12 cellular contexts compared by ENCODE assay signal in genomic region chr1:196661345-196661744, GRCh38. TPM values are rescaled to one million over a fixed set of nuclear protein-coding genes. Genes with fewer than 3 reads are reported as not detected.
DNase-seq lines count a peak whose midpoint lies in the region; ATAC-seq, FAIRE-seq and TF ChIP-seq lines count a peak whose summit lies in the region.
"Had no signal": no experiment of that assay in that cellular context is flagged by ENCODE, and none has a peak within 500 bp of the region (broad histone marks: within the 10 kb centered on the region; RNA-seq: fewer than 3 reads in every experiment).

No MANE protein-coding gene starts in this region.

- in situ Hi-C loops in HepG2 (cut with HindIII; ENCODE audit: extremely low pct_ligation_motif_present, low pct_unique_long_range_greater_than_20kb) = loop anchor here (10.0 kb wide), 2 partner anchors 347 to 517 kb away; no protein-coding TSS in a partner anchor

- DNase-seq in right lobe of liver (no peak), HepG2 (ENCODE audit: low spot score) (no peak), WTC11 (ENCODE audit: low spot score) (no peak), NCI-H345 treated with DMSO at 0.1 percent for 48 hours (lab: John Stamatoyannopoulos, UW; ENCODE audit: unreplicated experiment) (no peak), NCI-H345 (lab: John Stamatoyannopoulos, UW) (no peak), posterior cingulate gyrus (no peak)
- DNase-seq: NCI-H226 had no signal

- H3K4me3 ChIP-seq in right lobe of liver (no peak overlapping the region), HepG2 (replicated peaks in 1 of 3; ENCODE audit: insufficient read depth in 1 of 3, low read depth in 2 of 3, low read length in 3 of 3) (no peak overlapping the region)
- H3K4me3 ChIP-seq: HAP-1 had no signal

- peaks cover 0 to 9% (median 6%) of the 10 kb centered on the region in 4 donors for H3K36me3 ChIP-seq in right lobe of liver
- no peaks in the 10 kb centered on the region for H3K36me3 ChIP-seq in HepG2 (replicated peaks in 1 of 2; ENCODE audit: control insufficient read depth in 1 of 2, insufficient read depth in 2 of 2, low read length in 2 of 2)
- H3K36me3 ChIP-seq: HAP-1 had no signal

- 0% methylated on average over 1 of the region's 1 CpG for WGBS in right lobe of liver (ENCODE audit: insufficient coverage, low coverage, low lambda C conversion rate, missing lambda C conversion rate)
- WGBS in HepG2 (ENCODE audit: low lambda C conversion rate) = 0% methylated on average over 1 of the region's 1 CpG

- FAIRE-seq in HepG2 (lab: Jason Lieb, UNC) = no peak
- FAIRE-seq: GM12891 had no signal

- no peak overlapping the region for H2AFZ ChIP-seq in HepG2 (ENCODE audit: low read length)

- H3K4me1 ChIP-seq in right lobe of liver (peaks cover 0 to 59% (median 5%) of the 10 kb centered on the region in 4 donors), HepG2 (ENCODE audit: insufficient read depth, low read length) (no peaks in the 10 kb centered on the region)
- H3K4me1 ChIP-seq: HAP-1 had no signal

- H3K9me3 ChIP-seq in right lobe of liver = no peaks in the 10 kb centered on the region
- H3K9me3 ChIP-seq in HepG2 (ENCODE audit: low read length) = no peaks in the 10 kb centered on the region
- H3K9me3 ChIP-seq: HAP-1 had no signal

- H3K9ac ChIP-seq in HepG2 (ENCODE audit: insufficient read depth, low read depth, low read length) = no peak overlapping the region

- TF ChIP-seq CTCF in right lobe of liver (IDR thresholded peaks at IDR 0.05) (no peak), HepG2 (CRISPR knock-in tag; IDR thresholded peaks at IDR 0.05) (no peak), WTC11 (IDR thresholded peaks at IDR 0.05) (no peak; the same call in 1 of the 2 replicates)

- TF ChIP-seq POLR2A in right lobe of liver (IDR thresholded peaks at IDR 0.05) (no peak), HepG2 (IDR thresholded peaks at IDR 0.05; ENCODE audit: insufficient read depth in 1 of 2, low read depth in 2 of 2, low read length in 2 of 2) (no peak)

- POLR2A ChIA-PET in HepG2 (lab: Yijun Ruan, JAX) = no interaction called here
- POLR2A ChIA-PET in WTC11 (lab: Charles Lee) = no interaction called here

- H3K27ac ChIP-seq in right lobe of liver (peak overlapping the region; percentile 19 to 89 (median 34)), HepG2 (ENCODE audit: extremely low read length, insufficient read depth, low read length) (no peak overlapping the region)

- CTCF ChIA-PET in HepG2 (lab: Yijun Ruan, JAX; ENCODE audit: low intra/inter-chr PET ratio, low total read pairs) = interaction anchor here (1.6 to 2.6 kb wide), 3 partner anchors 306 to 513 kb away, joined by 11 to 26 read pairs (median 13); no protein-coding TSS in a partner anchor
- CTCF ChIA-PET in WTC11 (lab: Charles Lee) = interaction anchor here (0.6 to 2.3 kb wide), 13 partner anchors 15 to 1179 kb away, joined by 3 to 12 read pairs (median 4); partner anchors contain the start of gene KCNT2

- H4K20me1 ChIP-seq in HepG2 (ENCODE audit: insufficient read depth, low read length) = no peaks in the 10 kb centered on the region

- intact Hi-C loops in right lobe of liver (cut with DNase I) = no loop called here
- intact Hi-C loops in HepG2 (cut with micrococcal nuclease; ENCODE audit: unreplicated experiment) = loop anchor here (1.0 kb wide), 3 partner anchors 306 to 513 kb away; no protein-coding TSS in a partner anchor
- intact Hi-C loops in posterior cingulate gyrus (cut with DNase I) = loop anchor here (2.0 to 5.0 kb wide), 2 partner anchors 344 to 513 kb away; no protein-coding TSS in a partner anchor

- no peaks in the 10 kb centered on the region for H3K27me3 Mint-ChIP-seq in WTC11 (ENCODE audit: low read depth)
- H3K27me3 Mint-ChIP-seq: CD4-positive, CD25-positive, alpha-beta regulatory T cell had no signal

- peak; percentile 15 to 39 (median 28) for ATAC-seq in right lobe of liver
- no peak for ATAC-seq in HepG2
- peak; percentile 13 for ATAC-seq in HG03175 (IDR thresholded peaks at IDR 0.05; ENCODE audit: unreplicated experiment)
- 0 out of 2 replicates have a peak, but pooled peaks have one; percentile 32 for ATAC-seq in WTC11
- no peak for ATAC-seq in HG03469 (IDR thresholded peaks at IDR 0.05; ENCODE audit: unreplicated experiment)

- no peak overlapping the region for H3K4me3 Mint-ChIP-seq in WTC11
- H3K4me3 Mint-ChIP-seq: CD4-positive, CD25-positive, alpha-beta regulatory T cell had no signal

- H3K9me3 Mint-ChIP-seq in WTC11 = no peaks in the 10 kb centered on the region

- no peaks in the 10 kb centered on the region for H3K36me3 Mint-ChIP-seq in WTC11
- H3K36me3 Mint-ChIP-seq: CD4-positive, CD25-positive, alpha-beta regulatory T cell had no signal

- no peak overlapping the region for H3K4me2 ChIP-seq in HepG2 (ENCODE audit: low read depth, low read length)

- H3K27me3 ChIP-seq in right lobe of liver (no peaks in the 10 kb centered on the region), HepG2 (ENCODE audit: control insufficient read depth in 1 of 2, insufficient read depth in 2 of 2, low read length in 2 of 2) (no peaks in the 10 kb centered on the region)

- no peak for TF ChIP-seq EP300 in HepG2 (IDR thresholded peaks at IDR 0.05; ENCODE audit: low read depth in 2 of 2, low read length in 2 of 2)
- no peak for TF ChIP-seq EP300 in HepG2 (CRISPR knock-in tag; IDR thresholded peaks at IDR 0.05; ENCODE audit: borderline replicate concordance)

- no peak overlapping the region for H3K27ac Mint-ChIP-seq in WTC11

- BruUV-seq in HepG2 (replicated peaks; lab: Mats Ljungman, UMichigan) = no TSS peak

- no peak for TF ChIP-seq RAD21 in HepG2 (CRISPR knock-in tag; IDR thresholded peaks at IDR 0.05)

- no peaks in the 10 kb centered on the region for H3K79me2 ChIP-seq in HepG2 (ENCODE audit: insufficient read depth, low read length)

- no peaks in the 10 kb centered on the region for H3K4me1 Mint-ChIP-seq in WTC11

TF ChIP-seq in HepG2, 621 proteins besides CTCF, POLR2A, EP300 and RAD21 (continues in another document):
- TF ChIP-seq TBP (CRISPR knock-in tag; IDR thresholded peaks at IDR 0.05) = no peak
- TF ChIP-seq MIXL1 (CRISPR knock-in tag; IDR thresholded peaks at IDR 0.05) = no peak
- TF ChIP-seq ZNF850 (CRISPR knock-in tag; conservative IDR thresholded peaks at IDR 0.05) = no peak

TF ChIP-seq in WTC11, 78 proteins besides CTCF, POLR2A, EP300 and RAD21 (continues in another document):
- no peak for TF ChIP-seq FOXJ3 (CRISPR knock-in tag; IDR thresholded peaks at IDR 0.05; ENCODE audit: borderline replicate concordance)
- TF ChIP-seq, protein P1, sequence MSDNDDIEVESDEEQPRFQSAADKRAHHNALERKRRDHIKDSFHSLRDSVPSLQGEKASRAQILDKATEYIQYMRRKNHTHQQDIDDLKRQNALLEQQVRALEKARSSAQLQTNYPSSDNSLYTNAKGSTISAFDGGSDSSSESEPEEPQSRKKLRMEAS (CRISPR knock-in tag; IDR thresholded peaks at IDR 0.05) = no peak

RNA-seq across cellular contexts. Expression of gene CFH, which starts 9.5 kb away (rescaled TPM):
- 1,000 to 10,000 TPM in 3 of 6 experiments, 100 to 1,000 TPM in 3; 663 to 1,371 (median 1,032) TPM for total RNA-seq in right lobe of liver
- total RNA-seq in HepG2 (2016; rRNA removed; fragmentation: Illumina TruSeq; extraction: Trizol) = not detected in 2 replicates
- total RNA-seq in HepG2 (2016; cell fraction: cytosol; rRNA removed; fragmentation: Illumina TruSeq; extraction: Trizol; ENCODE audit: low read depth) = not detected in 2 replicates
- total RNA-seq in HepG2 (2016; cell fraction: insoluble cytoplasmic fraction; rRNA removed; fragmentation: Illumina TruSeq; extraction: Trizol) = not detected in 2 replicates
- not detected in 2 replicates for total RNA-seq in HepG2 (2016; cell fraction: membrane; rRNA removed; fragmentation: Illumina TruSeq; extraction: Trizol)
- not detected in 2 replicates for total RNA-seq in HepG2 (2016; cell fraction: nucleus; rRNA removed; fragmentation: Illumina TruSeq; extraction: Trizol)
- 0.03 TPM in 1 of 2 replicates, not detected in the other for polyA plus RNA-seq in HepG2 (2011; rRNA removed)
- not detected in 2 replicates for polyA plus RNA-seq in HepG2 (2011; cell fraction: cytosol; rRNA removed)
- polyA plus RNA-seq in HepG2 (2011; cell fraction: nucleus; rRNA removed) = not detected in 2 replicates
- polyA plus RNA-seq in HepG2 (2012) = not detected in 2 replicates
- not detected in 2 replicates for polyA plus RNA-seq in HepG2 (2016; cell fraction: cytosol; fragmentation: Illumina TruSeq; extraction: Trizol; ENCODE audit: low read depth)
- not detected in 2 replicates for polyA plus RNA-seq in HepG2 (2016; cell fraction: insoluble cytoplasmic fraction; fragmentation: Illumina TruSeq; extraction: Trizol; ENCODE audit: low read depth)
- polyA plus RNA-seq in HepG2 (2016; cell fraction: membrane; fragmentation: Illumina TruSeq; extraction: Trizol; ENCODE audit: low read depth) = not detected in 2 replicates
- not detected in 2 replicates for polyA plus RNA-seq in HepG2 (2016; cell fraction: nucleus; fragmentation: Illumina TruSeq; extraction: Trizol; ENCODE audit: insufficient read depth, low read depth)
- 0.18 and 46.8 TPM in 2 replicates for polyA minus RNA-seq in HepG2 (2011; rRNA and poly(A)+ RNA removed; ENCODE audit: low replicate concordance)
- polyA minus RNA-seq in HepG2 (2011; cell fraction: cytosol; rRNA and poly(A)+ RNA removed) = 0.35 and 0.40 TPM in 2 replicates
- polyA minus RNA-seq in HepG2 (2011; cell fraction: nucleus; rRNA and poly(A)+ RNA removed) = 0.39 and 0.50 TPM in 2 replicates
- 0.17 to 0.44 TPM (median 0.34 TPM) in 3 replicates for total RNA-seq in WTC11 (2021)

RNA-seq across cellular contexts. Expression of gene KCNT2, which starts 53.1 kb away (rescaled TPM):
- total RNA-seq in right lobe of liver = 1 to 10 TPM; 5.3 to 8.4 (median 7.5) TPM
- not detected in 2 replicates for total RNA-seq in HepG2 (2016; rRNA removed; fragmentation: Illumina TruSeq; extraction: Trizol)
- not detected in 2 replicates for total RNA-seq in HepG2 (2016; cell fraction: cytosol; rRNA removed; fragmentation: Illumina TruSeq; extraction: Trizol; ENCODE audit: low read depth)
- not detected in 2 replicates for total RNA-seq in HepG2 (2016; cell fraction: insoluble cytoplasmic fraction; rRNA removed; fragmentation: Illumina TruSeq; extraction: Trizol)
- not detected in 2 replicates for total RNA-seq in HepG2 (2016; cell fraction: membrane; rRNA removed; fragmentation: Illumina TruSeq; extraction: Trizol)
- not detected in 2 replicates for total RNA-seq in HepG2 (2016; cell fraction: nucleus; rRNA removed; fragmentation: Illumina TruSeq; extraction: Trizol)
- not detected in 2 replicates for polyA plus RNA-seq in HepG2 (2011; rRNA removed)
- polyA plus RNA-seq in HepG2 (2011; cell fraction: cytosol; rRNA removed) = not detected in 2 replicates
- polyA plus RNA-seq in HepG2 (2011; cell fraction: nucleus; rRNA removed) = not detected in 2 replicates
- polyA plus RNA-seq in HepG2 (2012) = not detected in 2 replicates
- polyA plus RNA-seq in HepG2 (2016; cell fraction: cytosol; fragmentation: Illumina TruSeq; extraction: Trizol; ENCODE audit: low read depth) = not detected in 2 replicates
- polyA plus RNA-seq in HepG2 (2016; cell fraction: insoluble cytoplasmic fraction; fragmentation: Illumina TruSeq; extraction: Trizol; ENCODE audit: low read depth) = not detected in 2 replicates
- polyA plus RNA-seq in HepG2 (2016; cell fraction: membrane; fragmentation: Illumina TruSeq; extraction: Trizol; ENCODE audit: low read depth) = not detected in 2 replicates
- polyA plus RNA-seq in HepG2 (2016; cell fraction: nucleus; fragmentation: Illumina TruSeq; extraction: Trizol; ENCODE audit: insufficient read depth, low read depth) = not detected in 2 replicates
- 1.4 TPM in 1 of 2 replicates, not detected in the other for polyA minus RNA-seq in HepG2 (2011; rRNA and poly(A)+ RNA removed; ENCODE audit: low replicate concordance)
- not detected in 2 replicates for polyA minus RNA-seq in HepG2 (2011; cell fraction: cytosol; rRNA and poly(A)+ RNA removed)
- polyA minus RNA-seq in HepG2 (2011; cell fraction: nucleus; rRNA and poly(A)+ RNA removed) = not detected in 2 replicates
- 11.6 to 14.2 TPM (median 12.4 TPM) in 3 replicates for total RNA-seq in WTC11 (2021)
- total RNA-seq: CD4-positive, CD25-positive, alpha-beta regulatory T cell had no signal
- polyA plus RNA-seq: CD4-positive, CD25-positive, alpha-beta regulatory T cell had no signal

Comparison
In these comparisons a context has a peak if more than half of its experiments do, and no peak if none do; other contexts are left out.
1. ATAC-seq: peak in right lobe of liver (4 of 4), HG03175 (single experiment) and WTC11 (single experiment); none in HepG2 (single experiment) and HG03469 (single experiment).
2. RNA of gene CFH, which starts 9.5 kb away (total RNA-seq): 663 to 1,371 TPM in right lobe of liver; 0.17 to 0.44 TPM in WTC11 and not detected in HepG2; every median in the first group is over 100 times any median in the second.
3. intact Hi-C loops: an anchor here in HepG2 (1.0 kb wide) and posterior cingulate gyrus (2.0 to 5.0 kb wide); none called in right lobe of liver.